9 cellular contexts compared by ENCODE assay signal in the genomic region with DNA sequence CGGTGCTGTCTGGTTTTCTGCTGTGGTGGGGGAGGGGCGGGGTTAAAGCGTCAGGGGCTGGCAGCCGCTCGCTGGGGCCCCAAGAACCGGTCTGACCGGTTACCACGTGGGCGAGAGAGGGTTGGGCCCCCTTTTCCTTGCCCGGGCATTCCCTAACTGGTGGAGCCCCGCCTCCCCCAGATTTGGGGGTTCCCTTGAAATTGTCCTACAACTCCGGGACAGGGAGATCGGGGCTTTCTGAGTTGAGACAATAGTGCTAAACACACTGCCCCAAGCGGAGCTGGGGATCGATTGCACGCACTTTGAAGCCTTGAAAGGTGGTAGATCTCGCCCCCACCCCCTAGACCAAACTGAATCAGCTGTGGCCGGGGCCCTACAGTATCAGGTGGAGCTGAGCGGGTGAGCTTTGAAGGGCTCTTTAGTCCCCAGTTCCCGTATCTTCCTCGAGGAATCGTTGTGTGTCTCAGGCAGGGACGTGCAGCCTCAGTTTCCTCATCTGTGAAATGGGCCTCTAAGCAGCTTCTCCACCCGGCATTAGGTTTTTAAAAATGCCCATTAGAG. TPM values are rescaled to one million over a fixed set of nuclear protein-coding genes. Genes with fewer than 3 reads are reported as not detected.
A peak's percentile ranks its signal among the peaks of the same experiment; 100 is the strongest.
DNase-seq lines count a peak whose midpoint lies in the region; ATAC-seq, FAIRE-seq and TF ChIP-seq lines count a peak whose summit lies in the region.
"Had no signal": no experiment of that assay in that cellular context is flagged by ENCODE, and none has a peak within 500 bp of the region (broad histone marks: within the 10 kb centered on the region; RNA-seq: fewer than 3 reads in every experiment).

No MANE protein-coding gene starts in this region.

- no peaks in the 10 kb centered on the region for H3K9me3 Mint-ChIP-seq in CD8-positive, alpha-beta T cell
- H3K9me3 Mint-ChIP-seq in activated naive CD4-positive, alpha-beta T cell treated with anti-CD3 and anti-CD28 coated beads, Interleukin-2, amount 50 U/mL, for 72 hours, result no peaks in the 10 kb centered on the region

- no peak for FAIRE-seq in HTR-8/SVneo (lab: Jason Lieb, UNC)

- peak overlapping the region; percentile 99 for H3K27ac Mint-ChIP-seq in CD8-positive, alpha-beta T cell
- H3K27ac Mint-ChIP-seq in activated naive CD4-positive, alpha-beta T cell treated with anti-CD3 and anti-CD28 coated beads, Interleukin-2, amount 50 U/mL, for 72 hours, result peak overlapping the region; percentile 97 to 99

- intact Hi-C loops in CD8-positive, alpha-beta T cell (cut with DNase I, micrococcal nuclease), result loop anchor here (1.0 to 10.0 kb wide), 9 partner anchors 8 to 1370 kb away; a partner anchor contains a TSS
- intact Hi-C loops in heart left ventricle (cut with DNase I), result loop anchor here in 7 of 10 donors (5.0 to 10.0 kb wide), 7 partner anchors 38 to 690 kb away; a partner anchor contains a TSS

- H3K9me3 ChIP-seq in CD8-positive, alpha-beta T cell (ENCODE audit: low read length), result no peaks in the 10 kb centered on the region
- H3K9me3 ChIP-seq in SK-N-SH (no peaks in the 10 kb centered on the region), heart left ventricle (no peaks in the 10 kb centered on the region)

- peaks cover 44% of the 10 kb centered on the region for H3K79me2 ChIP-seq in SK-N-SH (ENCODE audit: insufficient read depth)

- CTCF ChIA-PET in CD8-positive, alpha-beta T cell (lab: Charles Lee), result interaction anchor here (0.9 to 1.7 kb wide), 15 partner anchors 9 to 123 kb away, joined by 3 to 14 read pairs (median 5); a partner anchor contains a TSS
- CTCF ChIA-PET in SK-N-SH (lab: Yijun Ruan, JAX), result interaction anchor here (1.1 to 2.2 kb wide), 6 partner anchors 9 to 190 kb away, joined by 3 to 9 read pairs (median 6); no protein-coding TSS in a partner anchor

- peak overlapping the region; percentile 99 for H3K27ac ChIP-seq in CD8-positive, alpha-beta T cell (ENCODE audit: low read depth, low read length)
- H3K27ac ChIP-seq in SK-N-SH (ENCODE audit: low read depth in 2 of 2, low read length in 1 of 2) (peak overlapping the region; percentile 47 to 99), heart left ventricle (peak overlapping the region; percentile 84 to 100 (median 98))

- peaks cover 6% of the 10 kb centered on the region for H3K36me3 ChIP-seq in CD8-positive, alpha-beta T cell (ENCODE audit: insufficient read depth, low read length)
- H3K36me3 ChIP-seq in SK-N-SH (replicated peaks in 1 of 2; ENCODE audit: control insufficient read depth in 1 of 2, insufficient read depth in 2 of 2, low read length in 1 of 2) (peaks cover 0 to 19% of the 10 kb centered on the region in 2 experiments), heart left ventricle (peaks cover 0 to 13% (median 0%) of the 10 kb centered on the region in 9 donors)

- H3K4me2 ChIP-seq in SK-N-SH, result peak overlapping the region; percentile 98

- peak overlapping the region; percentile 98 for H3K4me3 Mint-ChIP-seq in CD8-positive, alpha-beta T cell

- no peak; the same call in 1 of the 2 replicates for TF ChIP-seq RAD21 in SK-N-SH (IDR thresholded peaks at IDR 0.05; ENCODE audit: low read length)

- H3K9ac ChIP-seq in SK-N-SH, result peak overlapping the region; percentile 93

- ATAC-seq in CD8-positive, alpha-beta T cell, result peak; percentile 21
- ATAC-seq in activated naive CD4-positive, alpha-beta T cell treated with anti-CD3 and anti-CD28 coated beads, Interleukin-2, amount 50 U/mL, for 72 hours, result peak; percentile 33 to 39
- ATAC-seq in heart left ventricle (no peak), HG03139 (IDR thresholded peaks at IDR 0.05; ENCODE audit: unreplicated experiment) (no peak), HG03439 (IDR thresholded peaks at IDR 0.05; ENCODE audit: unreplicated experiment) (no peak)

- peak; percentile 26 for TF ChIP-seq CTCF in CD8-positive, alpha-beta T cell (IDR thresholded peaks at IDR 0.05)
- TF ChIP-seq CTCF in SK-N-SH (IDR thresholded peaks at IDR 0.05) (peak; percentile 37; the same call in 1 of the 2 replicates), heart left ventricle (IDR thresholded peaks at IDR 0.05) (peak in 2 of 12 donors; percentile 15 to 22)

- no peaks in the 10 kb centered on the region for H3K27me3 Mint-ChIP-seq in CD8-positive, alpha-beta T cell (ENCODE audit: low read depth)

- H3K9me2 ChIP-seq in SK-N-SH, result no peaks in the 10 kb centered on the region

- no peak for TF ChIP-seq EP300 in SK-N-SH (IDR thresholded peaks at IDR 0.05; ENCODE audit: borderline replicate concordance in 1 of 2, low read depth in 1 of 2, low read length in 1 of 2)

- POLR2A ChIA-PET in CD8-positive, alpha-beta T cell (lab: Charles Lee), result interaction anchor here (0.7 to 7.7 kb wide), 12 partner anchors 12 to 110 kb away, joined by 3 to 246 read pairs (median 4); a partner anchor contains a TSS
- POLR2A ChIA-PET in SK-N-SH (lab: Yijun Ruan, JAX), result interaction anchor here (0.7 to 2.8 kb wide), 4 partner anchors 9 to 190 kb away, joined by 3 to 24 read pairs (median 4); no protein-coding TSS in a partner anchor

- peaks cover 43% of the 10 kb centered on the region for H3K36me3 Mint-ChIP-seq in CD8-positive, alpha-beta T cell
- peaks cover 45% of the 10 kb centered on the region in 2 donors for H3K36me3 Mint-ChIP-seq in activated naive CD4-positive, alpha-beta T cell treated with anti-CD3 and anti-CD28 coated beads, Interleukin-2, amount 50 U/mL, for 72 hours

- H3K4me3 ChIP-seq in CD8-positive, alpha-beta T cell (ENCODE audit: low read depth, low read length), result peak overlapping the region; percentile 94
- H3K4me3 ChIP-seq in SK-N-SH (ENCODE audit: low read depth in 2 of 2, low read length in 1 of 2), result peak overlapping the region; percentile 76 to 90
- H3K4me3 ChIP-seq in heart left ventricle, result peak overlapping the region; percentile 75 to 98 (median 91)

- TF ChIP-seq POLR2A in heart left ventricle (IDR thresholded peaks at IDR 0.05), result no peak

- peak; percentile 56 to 85 (median 78) for DNase-seq in CD8-positive, alpha-beta T cell
- peak; percentile 47 for DNase-seq in HTR-8/SVneo (ENCODE audit: insufficient read length, low spot score)
- DNase-seq in SK-N-SH, result peak; percentile 61
- DNase-seq in activated naive CD4-positive, alpha-beta T cell treated with anti-CD3 and anti-CD28 coated beads, Interleukin-2, amount 50 U/mL, for 72 hours (ENCODE audit: low spot score in 2 of 2), result peak; percentile 75 to 88
- peak in 3 of 5 donors; percentile 55 to 65 (median 61) for DNase-seq in heart left ventricle
- peak; percentile 32 for DNase-seq in putamen (ENCODE audit: low spot score)

- 9% methylated on average over 24 of the region's 24 CpGs for WGBS in SK-N-SH (ENCODE audit: low lambda C conversion rate)
- WGBS in heart left ventricle, 4 donors, result 30 to 34% (median 32%) methylated on average over 24 of the region's 24 CpGs

- peaks cover 29% of the 10 kb centered on the region for H3K4me1 ChIP-seq in CD8-positive, alpha-beta T cell (ENCODE audit: insufficient read depth, low read length)
- H3K4me1 ChIP-seq in SK-N-SH (ENCODE audit: control insufficient read depth in 1 of 2, insufficient read depth in 2 of 2, low read depth in 1 of 2, low read length in 1 of 2), result peaks cover 4 to 20% of the 10 kb centered on the region in 2 experiments; a peak in 1 of 4 replicates
- peaks cover 4 to 35% (median 16%) of the 10 kb centered on the region in 12 donors for H3K4me1 ChIP-seq in heart left ventricle

- peaks cover 25% of the 10 kb centered on the region for H4K20me1 ChIP-seq in SK-N-SH (ENCODE audit: insufficient read depth)

- H3K4me1 Mint-ChIP-seq in CD8-positive, alpha-beta T cell (ENCODE audit: low read depth), result peaks cover 43% of the 10 kb centered on the region

- no peak overlapping the region for H2AFZ ChIP-seq in SK-N-SH (ENCODE audit: low read depth)

- peaks cover 47% of the 10 kb centered on the region for H3F3A ChIP-seq in SK-N-SH (replicated peaks; ENCODE audit: insufficient read depth)

- no peaks in the 10 kb centered on the region for H3K27me3 ChIP-seq in CD8-positive, alpha-beta T cell (ENCODE audit: insufficient read depth, low read length)
- H3K27me3 ChIP-seq in SK-N-SH (ENCODE audit: insufficient read depth) (no peaks in the 10 kb centered on the region), heart left ventricle (no peaks in the 10 kb centered on the region)

RNA-seq across cellular contexts. Expression of a gene that starts 4.8 kb away (rescaled TPM):
- 100 to 1,000 TPM; 223 to 229 TPM for total RNA-seq in CD8-positive, alpha-beta T cell
- 55.7 and 115 TPM in 2 replicates for polyA plus RNA-seq in SK-N-SH (2012; rRNA removed)
- polyA plus RNA-seq in SK-N-SH (2012; cell fraction: cytosol; rRNA removed), result 56.1 and 82.2 TPM in 2 replicates
- 210 and 342 TPM in 2 replicates for polyA plus RNA-seq in SK-N-SH (2012; cell fraction: nucleus; rRNA removed)
- total RNA-seq in activated naive CD4-positive, alpha-beta T cell treated with anti-CD3 and anti-CD28 coated beads, Interleukin-2, amount 50 U/mL, for 72 hours, result 100 to 1,000 TPM; 111 to 174 TPM
- 100 to 1,000 TPM in 1 of 9 donors, 10 to 100 TPM in 8; 17.6 to 101 (median 29.1) TPM for total RNA-seq in heart left ventricle
- 10 to 100 TPM; 21.8 to 35.7 TPM for polyA plus RNA-seq in heart left ventricle

RNA-seq across cellular contexts. Expression of a gene that starts 4.8 kb away (rescaled TPM):
- 10 to 100 TPM; 35.7 to 37.5 TPM for total RNA-seq in CD8-positive, alpha-beta T cell
- polyA plus RNA-seq in SK-N-SH (2012; rRNA removed) (143 and 163 TPM in 2 replicates), heart left ventricle (10 to 100 TPM; 52.5 to 64.7 TPM)
- 105 and 124 TPM in 2 replicates for polyA plus RNA-seq in SK-N-SH (2012; cell fraction: cytosol; rRNA removed)
- 322 and 532 TPM in 2 replicates for polyA plus RNA-seq in SK-N-SH (2012; cell fraction: nucleus; rRNA removed)
- 10 to 100 TPM; 67.2 to 77.1 TPM for total RNA-seq in activated naive CD4-positive, alpha-beta T cell treated with anti-CD3 and anti-CD28 coated beads, Interleukin-2, amount 50 U/mL, for 72 hours
- 10 to 100 TPM; 24.0 to 48.8 (median 35.8) TPM for total RNA-seq in heart left ventricle

RNA-seq across cellular contexts. Expression of a gene that starts 36.9 kb away (rescaled TPM):
- total RNA-seq in CD8-positive, alpha-beta T cell, result 10 to 100 TPM; 16.8 to 20.8 TPM
- 72.8 and 127 TPM in 2 replicates for polyA plus RNA-seq in SK-N-SH (2012; rRNA removed)
- 36.3 and 58.8 TPM in 2 replicates for polyA plus RNA-seq in SK-N-SH (2012; cell fraction: cytosol; rRNA removed)
- polyA plus RNA-seq in SK-N-SH (2012; cell fraction: nucleus; rRNA removed), result 107 and 113 TPM in 2 replicates
- total RNA-seq in activated naive CD4-positive, alpha-beta T cell treated with anti-CD3 and anti-CD28 coated beads, Interleukin-2, amount 50 U/mL, for 72 hours, result 10 to 100 TPM; 56.0 to 67.0 TPM
- total RNA-seq in heart left ventricle, result 10 to 100 TPM; 28.7 to 88.2 (median 41.8) TPM
- polyA plus RNA-seq in heart left ventricle, result 10 to 100 TPM; 49.6 to 74.2 TPM

RNA-seq across cellular contexts. Expression of a gene that starts 38.5 kb away (rescaled TPM):
- total RNA-seq in CD8-positive, alpha-beta T cell, result 10 to 100 TPM; 76.4 to 77.2 TPM
- polyA plus RNA-seq in SK-N-SH (2012; rRNA removed) (60.9 and 64.9 TPM in 2 replicates), heart left ventricle (10 to 100 TPM; 26.4 to 32.4 TPM)
- polyA plus RNA-seq in SK-N-SH (2012; cell fraction: cytosol; rRNA removed), result 15.7 and 22.8 TPM in 2 replicates
- polyA plus RNA-seq in SK-N-SH (2012; cell fraction: nucleus; rRNA removed), result 485 and 635 TPM in 2 replicates
- 10 to 100 TPM; 65.5 to 82.4 TPM for total RNA-seq in activated naive CD4-positive, alpha-beta T cell treated with anti-CD3 and anti-CD28 coated beads, Interleukin-2, amount 50 U/mL, for 72 hours
- 10 to 100 TPM; 15.1 to 22.6 (median 16.2) TPM for total RNA-seq in heart left ventricle

RNA-seq across cellular contexts. Expression of a gene that starts 52.3 kb away (rescaled TPM):
- under 1 TPM; 0.81 to 0.92 TPM for total RNA-seq in CD8-positive, alpha-beta T cell
- polyA plus RNA-seq in SK-N-SH (2012; rRNA removed), result 1.1 and 2.2 TPM in 2 replicates
- polyA plus RNA-seq in SK-N-SH (2012; cell fraction: cytosol; rRNA removed), result 0.80 and 1.8 TPM in 2 replicates
- 3.7 and 4.9 TPM in 2 replicates for polyA plus RNA-seq in SK-N-SH (2012; cell fraction: nucleus; rRNA removed)
- 1 to 10 TPM in 1 of 2 donors, under 1 TPM in 1; 0.71 to 3.2 TPM for total RNA-seq in activated naive CD4-positive, alpha-beta T cell treated with anti-CD3 and anti-CD28 coated beads, Interleukin-2, amount 50 U/mL, for 72 hours
- 10 to 100 TPM in 3 of 9 donors, 1 to 10 TPM in 6; 5.2 to 19.1 (median 8.3) TPM for total RNA-seq in heart left ventricle
- polyA plus RNA-seq in heart left ventricle, result 1 to 10 TPM; 7.7 to 8.4 TPM
- total RNA-seq: SK-MEL-5 had no signal

Comparison
In these comparisons a context has a peak if more than half of its experiments do, and no peak if none do; other contexts are left out.
1. ATAC-seq: peak in CD8-positive, alpha-beta T cell (single experiment) and activated naive CD4-positive, alpha-beta T cell treated with anti-CD3 and anti-CD28 coated beads, Interleukin-2, amount 50 U/mL, for 72 hours (2 of 2); none in heart left ventricle (0 of 4), HG03139 (single experiment) and HG03439 (single experiment).
2. Peak in every context shown above with its lines, with median percentiles within 50 percentile points of each other: DNase-seq, H3K27ac ChIP-seq and H3K4me3 ChIP-seq.